8 cellular contexts compared by ENCODE assay signal in the genomic region with DNA sequence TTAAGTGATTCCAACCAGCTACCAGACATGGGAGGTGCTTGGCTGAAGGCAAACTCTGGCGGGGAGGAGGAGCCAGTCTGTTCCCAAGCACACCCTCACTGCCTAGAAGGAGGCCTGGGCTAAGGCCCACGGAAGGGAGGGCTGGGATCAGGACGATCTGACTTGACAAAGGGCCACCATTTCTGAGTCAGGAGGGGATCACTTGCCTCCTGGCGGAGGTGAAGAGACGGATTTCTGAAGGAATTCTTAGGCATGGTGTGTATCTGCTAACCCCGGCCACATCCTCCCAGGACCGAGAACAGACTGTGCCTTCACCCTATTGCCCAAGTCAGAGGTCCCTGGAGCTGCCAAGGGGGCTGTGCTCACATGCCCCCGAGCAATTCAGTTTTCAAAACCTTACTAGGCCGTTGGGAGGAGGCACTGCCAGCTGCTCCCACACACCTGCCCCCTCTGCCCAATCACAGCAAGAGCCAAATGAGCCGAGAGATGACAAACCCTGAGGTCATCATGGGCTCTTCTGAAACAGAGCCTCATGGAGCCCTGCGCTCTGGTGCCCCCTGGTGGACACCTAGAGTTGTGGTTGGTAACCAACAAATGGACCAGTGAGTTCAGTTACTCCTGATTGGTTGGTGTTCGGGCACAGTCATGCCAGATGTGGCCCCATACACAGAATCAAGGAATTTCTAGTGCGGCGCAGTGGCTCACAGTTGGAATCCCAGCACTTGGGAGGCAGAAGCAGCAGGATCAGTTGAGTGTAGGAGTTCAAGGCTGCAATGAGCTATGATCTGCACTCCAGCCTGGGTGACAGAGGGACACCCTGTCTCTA. TPM values are rescaled to one million over a fixed set of nuclear protein-coding genes. Genes with fewer than 3 reads are reported as not detected.
DNase-seq lines count a peak whose midpoint lies in the region; ATAC-seq and TF ChIP-seq lines count a peak whose summit lies in the region.

No MANE protein-coding gene starts in this region.

- H3K4me1 ChIP-seq in NT2/D1 (ENCODE audit: insufficient read depth, insufficient read length) (peaks cover 18% of the 10 kb centered on the region), heart left ventricle (peaks cover 0 to 13% (median 8%) of the 10 kb centered on the region in 12 donors)

- no peak for TF ChIP-seq POLR2A in heart left ventricle (IDR thresholded peaks at IDR 0.05)

- H3K4me3 ChIP-seq in NT2/D1 (ENCODE audit: insufficient read length, low read depth) (peak overlapping the region; percentile 29), heart left ventricle (peak overlapping the region in 2 of 12 donors; percentile 12 to 29)

- H3K36me3 Mint-ChIP-seq in HFFc6 (ENCODE audit: low read depth), result no peaks in the 10 kb centered on the region

- H3K9me3 Mint-ChIP-seq in HFFc6, result no peaks in the 10 kb centered on the region

- peaks cover 22% of the 10 kb centered on the region for H3K4me1 Mint-ChIP-seq in HFFc6 (ENCODE audit: low read depth)

- peak; percentile 80 to 93 (median 92) for ATAC-seq in heart left ventricle

- H3K9me3 ChIP-seq in NT2/D1 (ENCODE audit: insufficient read depth, low read length) (no peaks in the 10 kb centered on the region), heart left ventricle (no peaks in the 10 kb centered on the region)

- peak; percentile 97 for TF ChIP-seq CTCF in GM10266 (IDR thresholded peaks at IDR 0.05; ENCODE audit: control insufficient read depth, insufficient read depth, low read depth, missing control alignments)
- peak; percentile 99 for TF ChIP-seq CTCF in HFFc6 (IDR thresholded peaks at IDR 0.05)
- TF ChIP-seq CTCF in heart left ventricle (IDR thresholded peaks at IDR 0.05), result peak; percentile 88 to 99 (median 97)

- peak overlapping the region in 8 of 12 donors; percentile 17 to 84 (median 45) for H3K27ac ChIP-seq in heart left ventricle

- H3K27me3 ChIP-seq in NT2/D1 (ENCODE audit: insufficient read depth, insufficient read length) (peaks cover 16% of the 10 kb centered on the region), heart left ventricle (peaks cover 0 to 13% (median 0%) of the 10 kb centered on the region in 9 donors)

- H3K27me3 Mint-ChIP-seq in HFFc6 (ENCODE audit: insufficient read depth), result peaks cover 15% of the 10 kb centered on the region

- intact Hi-C loops in heart left ventricle (cut with DNase I), result loop anchor here in 9 of 10 donors (1.0 to 5.0 kb wide), 6 partner anchors 52 to 63 kb away; no protein-coding TSS in a partner anchor

- H3K9ac ChIP-seq in NT2/D1 (ENCODE audit: insufficient read length, low read depth), result peak overlapping the region; percentile 73

- peak overlapping the region; percentile 84 for H3K27ac Mint-ChIP-seq in HFFc6

- H3K36me3 ChIP-seq in NT2/D1 (ENCODE audit: insufficient read depth, insufficient read length, low read length), result no peaks in the 10 kb centered on the region
- no peaks in the 10 kb centered on the region for H3K36me3 ChIP-seq in heart left ventricle

- DNase-seq in GM10266 (ENCODE audit: extremely low spot score), result peak; percentile 97
- DNase-seq in HFFc6, result peak; percentile 97
- DNase-seq in NT2/D1 (ENCODE audit: low read depth, low spot score), result peak; percentile 93
- DNase-seq in activated naive CD4-positive, alpha-beta T cell treated with anti-CD3 and anti-CD28 coated beads, Interleukin-2, amount 50 U/mL, for 16 hours, result peak; percentile 96
- DNase-seq in heart left ventricle, result peak; percentile 88 to 95 (median 91)
- peak; percentile 96 for DNase-seq in renal cortical epithelial cell (ENCODE audit: low read depth)
- no peak for DNase-seq in NCI-H128 (lab: John Stamatoyannopoulos, UW; ENCODE audit: unreplicated experiment)
- DNase-seq in NCI-H1092 treated with DMSO at 0.1 percent for 48 hours (lab: John Stamatoyannopoulos, UW), result no peak

- H3K4me3 Mint-ChIP-seq in HFFc6, result peak overlapping the region; percentile 82

- WGBS in heart left ventricle, 4 donors, result 2 to 33% (median 25%) methylated on average over 7 to 14 of the region's 14 CpGs

RNA-seq across cellular contexts. Expression of a gene that starts 6.5 kb away (rescaled TPM):
- total RNA-seq in HFFc6 (2021; fragmentation: NEBNext Ultra II Directional; extraction: Animal tissue kit (Norgen Biotek cat#: 25700)), result 10 to 100 TPM; 29.6 to 46.1 (median 35.1) TPM
- total RNA-seq in heart left ventricle, result 10 to 100 TPM; 13.5 to 59.7 (median 28.7) TPM
- polyA plus RNA-seq in heart left ventricle, result 10 to 100 TPM; 27.2 to 31.5 TPM
- 1.9 and 5.2 TPM in 2 replicates for total RNA-seq in renal cortical epithelial cell

Comparison
In these comparisons a context has a peak if more than half of its experiments do, and no peak if none do; other contexts are left out.
1. DNase-seq: peak in GM10266 (single experiment), HFFc6 (single experiment), NT2/D1 (single experiment), activated naive CD4-positive, alpha-beta T cell treated with anti-CD3 and anti-CD28 coated beads, Interleukin-2, amount 50 U/mL, for 16 hours (single experiment), heart left ventricle (5 of 5) and renal cortical epithelial cell (single experiment); none in NCI-H128 (single experiment) and NCI-H1092 treated with DMSO at 0.1 percent for 48 hours (single experiment).
2. Peak in every context shown above with its lines, with median percentiles within 50 percentile points of each other: CTCF ChIP-seq.